In the genomic region with DNA sequence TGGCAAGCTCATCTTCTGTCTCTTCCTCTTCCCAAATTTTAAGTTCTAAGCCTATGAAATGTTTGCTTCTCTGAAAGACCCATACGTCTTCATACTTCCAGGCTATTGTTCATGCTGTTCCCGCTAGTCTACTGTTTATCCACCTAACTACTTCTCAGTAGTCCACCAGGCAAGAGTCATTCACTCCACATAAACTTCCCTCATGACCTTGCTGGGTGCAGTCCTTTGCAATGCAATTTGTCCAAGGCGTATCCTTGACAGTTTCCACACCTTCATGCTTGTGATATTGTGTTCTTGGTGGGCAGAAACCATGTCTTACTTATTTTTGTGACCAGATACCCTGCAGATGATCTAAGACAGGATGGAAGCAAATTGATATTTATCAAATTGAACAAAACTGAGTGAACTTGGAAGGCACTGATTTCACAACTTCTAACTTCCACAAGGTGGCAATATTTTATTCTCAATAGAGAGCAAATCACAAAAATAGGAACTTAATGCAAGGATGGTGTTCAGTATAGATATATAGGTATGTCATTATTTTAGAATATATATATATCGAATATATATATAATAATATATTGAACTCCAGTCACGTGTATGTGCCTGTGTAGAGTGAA, we compare ENCODE assay signal across 8 cellular contexts. TPM values are rescaled to one million over a fixed set of nuclear protein-coding genes. Genes with fewer than 3 reads are reported as not detected.
DNase-seq lines count a peak whose midpoint lies in the region; ATAC-seq and TF ChIP-seq lines count a peak whose summit lies in the region.

No MANE protein-coding gene starts in this region.

- peak; percentile 60 for TF ChIP-seq CTCF in LNCaP clone FGC (IDR thresholded peaks at IDR 0.05; ENCODE audit: control insufficient read depth, extremely low read depth, insufficient read depth)
- TF ChIP-seq CTCF in astrocyte of the cerebellum (IDR thresholded peaks at IDR 0.05; ENCODE audit: low read depth, low read length, missing control alignments), result peak; percentile 31

- H3K4me3 ChIP-seq in LNCaP clone FGC (ENCODE audit: low read depth, low read length), result no peak overlapping the region
- no peak overlapping the region for H3K4me3 ChIP-seq in astrocyte of the cerebellum (ENCODE audit: low read depth, low read length)

- TF ChIP-seq POLR2A in erythroblast (IDR thresholded peaks at IDR 0.05; ENCODE audit: low read length), result no peak

- peak; percentile 17 for DNase-seq in COR-L47 (lab: John Stamatoyannopoulos, UW)
- DNase-seq in LNCaP clone FGC (ENCODE audit: low read depth), result no peak
- no peak for DNase-seq in astrocyte of the cerebellum (ENCODE audit: low read depth)
- DNase-seq in lung microvascular endothelial cell (ENCODE audit: low read depth in 2 of 2), result peak; percentile 36 to 44
- DNase-seq in epidermal melanocyte (ENCODE audit: insufficient read length, low spot score), result no peak
- no peak for DNase-seq in erythroblast (lab: John Stamatoyannopoulos, UW)
- DNase-seq in mucosa of gallbladder (ENCODE audit: low spot score), result no peak

- in situ Hi-C loops in astrocyte of the cerebellum (cut with HindIII; ENCODE audit: low sequenced_read_pairs), result no loop called here

- ATAC-seq in HG02763 (IDR thresholded peaks at IDR 0.05; ENCODE audit: unreplicated experiment), result no peak

RNA-seq across cellular contexts. Expression of gene TYRP1, which starts 30.3 kb away (rescaled TPM):
- total RNA-seq in lung microvascular endothelial cell (2.0 and 2.2 TPM in 2 replicates), mucosa of gallbladder (3.5 TPM)

RNA-seq across cellular contexts. Expression of gene LURAP1L, which starts 51.3 kb away (rescaled TPM):
- 1.7 and 2.0 TPM in 2 replicates for total RNA-seq in lung microvascular endothelial cell
- total RNA-seq in mucosa of gallbladder, result 25.2 TPM

Comparison
In these comparisons a context has a peak if more than half of its experiments do, and no peak if none do; other contexts are left out.
1. DNase-seq: peak in COR-L47 (single experiment) and lung microvascular endothelial cell (2 of 2); none in LNCaP clone FGC (single experiment), astrocyte of the cerebellum (single experiment), epidermal melanocyte (single experiment), erythroblast (0 of 2) and mucosa of gallbladder (single experiment).